10 cellular contexts compared by ENCODE assay signal in the genomic region with DNA sequence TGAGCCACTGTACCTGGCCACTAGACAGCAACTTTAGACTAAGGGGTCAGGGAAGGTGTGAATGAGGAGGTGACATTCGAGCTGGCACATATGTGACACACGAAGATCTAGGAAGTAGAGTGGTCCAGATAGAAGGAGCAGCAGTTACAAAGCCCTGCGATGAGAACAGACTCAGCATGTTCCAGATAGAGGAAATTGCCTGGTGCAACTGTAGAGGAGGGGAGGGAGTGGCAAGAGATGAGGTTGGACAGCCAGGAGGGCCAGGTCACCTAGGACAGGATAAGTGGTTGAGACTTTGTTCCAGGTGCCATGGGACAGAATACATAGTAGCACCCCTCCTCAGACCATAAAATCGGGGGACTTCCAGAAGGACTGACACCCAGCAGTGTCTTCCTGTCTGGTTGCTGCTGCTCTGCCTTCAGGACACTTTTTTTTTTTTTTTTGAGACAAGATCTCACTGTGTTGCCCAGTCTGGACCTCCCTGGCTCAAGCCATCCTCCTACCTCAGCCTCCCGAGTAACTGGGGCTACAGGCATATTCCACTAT. TPM values are rescaled to one million over a fixed set of nuclear protein-coding genes. Genes with fewer than 3 reads are reported as not detected.
DNase-seq lines count a peak whose midpoint lies in the region; ATAC-seq and TF ChIP-seq lines count a peak whose summit lies in the region.
"Had no signal": no experiment of that assay in that cellular context is flagged by ENCODE, and none has a peak within 500 bp of the region (broad histone marks: within the 10 kb centered on the region; RNA-seq: fewer than 3 reads in every experiment).

No MANE protein-coding gene starts in this region.

- H3K27me3 Mint-ChIP-seq in effector memory CD8-positive, alpha-beta T cell, result no peaks in the 10 kb centered on the region
- H3K27me3 Mint-ChIP-seq in naive thymus-derived CD4-positive, alpha-beta T cell, result no peaks in the 10 kb centered on the region

- no peak for TF ChIP-seq POLR2A in Peyer's patch (IDR thresholded peaks at IDR 0.05)

- intact Hi-C loops in naive thymus-derived CD4-positive, alpha-beta T cell (cut with micrococcal nuclease), result no loop called here

- H3K27me3 ChIP-seq in Peyer's patch (no peaks in the 10 kb centered on the region), H7 (ENCODE audit: control insufficient read depth, insufficient read depth, low read length) (no peaks in the 10 kb centered on the region)
- H3K27me3 ChIP-seq in naive thymus-derived CD4-positive, alpha-beta T cell (ENCODE audit: control insufficient read depth in 2 of 2, insufficient read depth in 2 of 2, low read length in 2 of 2), result no peaks in the 10 kb centered on the region
- H3K27me3 ChIP-seq: BE2C had no signal

- peak in 2 of 3 donors; percentile 62 to 70 for DNase-seq in Peyer's patch
- DNase-seq in effector memory CD8-positive, alpha-beta T cell, result no peak
- no peak for DNase-seq in naive thymus-derived CD4-positive, alpha-beta T cell
- no peak for DNase-seq in H7
- no peak for DNase-seq in AML-193 (lab: John Stamatoyannopoulos, UW)
- DNase-seq in ureter (ENCODE audit: low spot score), result no peak
- DNase-seq: BE2C had no signal

- H3K4me1 Mint-ChIP-seq in effector memory CD8-positive, alpha-beta T cell (ENCODE audit: low read depth in 2 of 2), result peaks cover 28 to 32% of the 10 kb centered on the region in 2 donors
- H3K4me1 Mint-ChIP-seq in naive thymus-derived CD4-positive, alpha-beta T cell, result peaks cover 23 to 47% (median 37%) of the 10 kb centered on the region in 7 donors

- TF ChIP-seq CTCF in 22Rv1 (IDR thresholded peaks at IDR 0.05) (no peak), Peyer's patch (IDR thresholded peaks at IDR 0.05) (no peak)

- peak overlapping the region; percentile 88 to 94 for H3K27ac Mint-ChIP-seq in effector memory CD8-positive, alpha-beta T cell
- H3K27ac Mint-ChIP-seq in naive thymus-derived CD4-positive, alpha-beta T cell, result peak overlapping the region in 8 of 9 donors; percentile 19 to 74 (median 56)

- H3K27ac ChIP-seq in 22Rv1 (peak overlapping the region; percentile 40; the same call in 1 of the 2 replicates), Peyer's patch (peak overlapping the region in 3 of 4 donors; percentile 74 to 87 (median 82))
- no peak overlapping the region for H3K27ac ChIP-seq in naive thymus-derived CD4-positive, alpha-beta T cell (ENCODE audit: low read depth, low read length)

- H3K9me3 ChIP-seq in Peyer's patch, result no peaks in the 10 kb centered on the region
- no peaks in the 10 kb centered on the region for H3K9me3 ChIP-seq in naive thymus-derived CD4-positive, alpha-beta T cell (ENCODE audit: control insufficient read depth in 2 of 3, low read length in 3 of 3)
- H3K9me3 ChIP-seq: BE2C had no signal

- POLR2A ChIA-PET in naive thymus-derived CD4-positive, alpha-beta T cell (lab: Charles Lee), result interaction anchor here (0.7 kb wide), 1 partner anchor 33 kb away, joined by 3 read pairs; no protein-coding TSS in a partner anchor

- CTCF ChIA-PET in naive thymus-derived CD4-positive, alpha-beta T cell (lab: Charles Lee), result no interaction called here

- H3K4me1 ChIP-seq in Peyer's patch, result peaks cover 0 to 44% (median 1%) of the 10 kb centered on the region in 4 donors
- H3K4me1 ChIP-seq in naive thymus-derived CD4-positive, alpha-beta T cell (ENCODE audit: control insufficient read depth in 2 of 2, insufficient read depth in 2 of 2, low read length in 2 of 2), result peaks cover 0 to 7% of the 10 kb centered on the region in 2 donors
- H3K4me1 ChIP-seq: BE2C had no signal

- H3K36me3 Mint-ChIP-seq in effector memory CD8-positive, alpha-beta T cell (ENCODE audit: insufficient read depth), result peaks cover 17% of the 10 kb centered on the region
- peaks cover 0 to 5% (median 0%) of the 10 kb centered on the region in 5 donors for H3K36me3 Mint-ChIP-seq in naive thymus-derived CD4-positive, alpha-beta T cell

- peak; percentile 66 for ATAC-seq in effector memory CD8-positive, alpha-beta T cell (replicated peaks)
- ATAC-seq in naive thymus-derived CD4-positive, alpha-beta T cell, result peak; percentile 11
- ATAC-seq in GM19397 (IDR thresholded peaks at IDR 0.05; ENCODE audit: unreplicated experiment), result no peak

- no peaks in the 10 kb centered on the region for H3K9me3 Mint-ChIP-seq in effector memory CD8-positive, alpha-beta T cell
- no peaks in the 10 kb centered on the region for H3K9me3 Mint-ChIP-seq in naive thymus-derived CD4-positive, alpha-beta T cell

- peak overlapping the region in 1 of 2 donors; percentile 21 for H3K4me3 Mint-ChIP-seq in effector memory CD8-positive, alpha-beta T cell
- no peak overlapping the region for H3K4me3 Mint-ChIP-seq in naive thymus-derived CD4-positive, alpha-beta T cell

- H3K36me3 ChIP-seq in Peyer's patch (no peaks in the 10 kb centered on the region), H7 (replicated peaks; ENCODE audit: control insufficient read depth, insufficient read depth, low read length) (peaks cover 13% of the 10 kb centered on the region)
- peaks cover 0 to 37% (median 0%) of the 10 kb centered on the region in 3 experiments for H3K36me3 ChIP-seq in naive thymus-derived CD4-positive, alpha-beta T cell (ENCODE audit: control insufficient read depth in 2 of 3, insufficient read depth in 3 of 3, low read length in 3 of 3)

- H3K4me3 ChIP-seq in Peyer's patch (no peak overlapping the region), H7 (ENCODE audit: insufficient read depth, low read depth, low read length) (no peak overlapping the region)
- H3K4me3 ChIP-seq in naive thymus-derived CD4-positive, alpha-beta T cell (ENCODE audit: low read length), result no peak overlapping the region

RNA-seq across cellular contexts. Expression of a gene that starts 11.0 kb away (rescaled TPM):
- total RNA-seq in Peyer's patch, result 100 to 1,000 TPM in 2 of 4 donors, 10 to 100 TPM in 2; 64.8 to 138 (median 94.6) TPM
- total RNA-seq in naive thymus-derived CD4-positive, alpha-beta T cell, result 100 to 1,000 TPM in 3 of 5 experiments, 10 to 100 TPM in 2; 56.7 to 128 (median 100) TPM
- polyA plus RNA-seq in naive thymus-derived CD4-positive, alpha-beta T cell, result 10 to 100 TPM; 11.8 to 22.7 TPM
- total RNA-seq in H7 (2014; rRNA removed; shearing (Covaris generic)), result 34.9 and 43.7 TPM in 2 replicates
- total RNA-seq in ureter, result 50.9 TPM

RNA-seq across cellular contexts. Expression of a gene that starts 11.8 kb away (rescaled TPM):
- total RNA-seq in Peyer's patch, result 10 to 100 TPM; 55.5 to 82.5 (median 69.1) TPM
- total RNA-seq in naive thymus-derived CD4-positive, alpha-beta T cell, result 100 to 1,000 TPM in 1 of 5 experiments, 10 to 100 TPM in 4; 34.7 to 125 (median 40.4) TPM
- polyA plus RNA-seq in naive thymus-derived CD4-positive, alpha-beta T cell, result 100 to 1,000 TPM in 1 of 2 donors, 10 to 100 TPM in 1; 98.0 to 118 TPM
- 295 and 340 TPM in 2 replicates for total RNA-seq in H7 (2014; rRNA removed; shearing (Covaris generic))
- total RNA-seq in ureter, result 85.2 TPM

RNA-seq across cellular contexts. Expression of a gene that starts 14.3 kb away (rescaled TPM):
- total RNA-seq in Peyer's patch, result 100 to 1,000 TPM in 2 of 4 donors, 10 to 100 TPM in 2; 94.2 to 154 (median 114) TPM
- 100 to 1,000 TPM; 103 to 166 (median 122) TPM for total RNA-seq in naive thymus-derived CD4-positive, alpha-beta T cell
- 10 to 100 TPM; 34.8 to 52.4 TPM for polyA plus RNA-seq in naive thymus-derived CD4-positive, alpha-beta T cell
- total RNA-seq in H7 (2014; rRNA removed; shearing (Covaris generic)), result 88.0 and 96.6 TPM in 2 replicates
- total RNA-seq in ureter, result 64.9 TPM

RNA-seq across cellular contexts. Expression of a gene that starts 16.4 kb away (rescaled TPM):
- 10 to 100 TPM; 23.9 to 38.2 (median 31.7) TPM for total RNA-seq in Peyer's patch
- total RNA-seq in naive thymus-derived CD4-positive, alpha-beta T cell, result 10 to 100 TPM; 29.0 to 62.7 (median 44.6) TPM
- polyA plus RNA-seq in naive thymus-derived CD4-positive, alpha-beta T cell, result 100 to 1,000 TPM; 134 to 204 TPM
- 57.6 and 67.0 TPM in 2 replicates for total RNA-seq in H7 (2014; rRNA removed; shearing (Covaris generic))
- total RNA-seq in ureter, result 22.8 TPM

RNA-seq across cellular contexts. Expression of a gene that starts 26.2 kb away (rescaled TPM):
- total RNA-seq in Peyer's patch (10 to 100 TPM in 1 of 4 donors, not detected in 3; 10.0 TPM), ureter (not detected)
- total RNA-seq in naive thymus-derived CD4-positive, alpha-beta T cell, result 1 to 10 TPM; 1.1 to 6.4 (median 3.2) TPM
- not detected for polyA plus RNA-seq in naive thymus-derived CD4-positive, alpha-beta T cell
- total RNA-seq in H7 (2014; rRNA removed; shearing (Covaris generic)), result 5.3 and 7.6 TPM in 2 replicates
- total RNA-seq: fibroblast of villous mesenchyme had no signal

Comparison
In these comparisons a context has a peak if more than half of its experiments do, and no peak if none do; other contexts are left out.
1. DNase-seq: peak in Peyer's patch (2 of 3); none in effector memory CD8-positive, alpha-beta T cell (0 of 3), naive thymus-derived CD4-positive, alpha-beta T cell (0 of 9), H7 (single experiment), AML-193 (0 of 2) and ureter (single experiment).